ENCODE assay signal across 1 cellular context in genomic region chr20:63522091-63522868, GRCh38.
TF ChIP-seq lines count a peak whose summit lies in the region.

No MANE protein-coding gene starts in this region.

TF ChIP-seq in HepG2, 621 proteins besides CTCF, POLR2A, EP300 and RAD21:
- no peak for TF ChIP-seq ZBTB46 (CRISPR knock-in tag; IDR thresholded peaks at IDR 0.05; ENCODE audit: borderline replicate concordance)
- no peak for TF ChIP-seq JARID2 (CRISPR knock-in tag; IDR thresholded peaks at IDR 0.05; ENCODE audit: insufficient replicate concordance)
- peak; percentile 36; the same call in 1 of the 2 replicates for TF ChIP-seq NRL (CRISPR knock-in tag; IDR thresholded peaks at IDR 0.05; ENCODE audit: borderline replicate concordance)
- TF ChIP-seq, protein P1, sequence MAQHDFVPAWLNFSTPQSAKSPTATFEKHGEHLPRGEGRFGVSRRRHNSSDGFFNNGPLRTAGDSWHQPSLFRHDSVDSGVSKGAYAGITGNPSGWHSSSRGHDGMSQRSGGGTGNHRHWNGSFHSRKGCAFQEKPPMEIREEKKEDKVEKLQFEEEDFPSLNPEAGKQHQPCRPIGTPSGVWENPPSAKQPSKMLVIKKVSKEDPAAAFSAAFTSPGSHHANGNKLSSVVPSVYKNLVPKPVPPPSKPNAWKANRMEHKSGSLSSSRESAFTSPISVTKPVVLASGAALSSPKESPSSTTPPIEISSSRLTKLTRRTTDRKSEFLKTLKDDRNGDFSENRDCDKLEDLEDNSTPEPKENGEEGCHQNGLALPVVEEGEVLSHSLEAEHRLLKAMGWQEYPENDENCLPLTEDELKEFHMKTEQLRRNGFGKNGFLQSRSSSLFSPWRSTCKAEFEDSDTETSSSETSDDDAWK (CRISPR knock-in tag; IDR thresholded peaks at IDR 0.05): no peak
